Comparison of ENCODE assay signal across 24 cellular contexts in genomic region chr1:16983649-16984048, GRCh38. TPM values are rescaled to one million over a fixed set of nuclear protein-coding genes. Genes with fewer than 3 reads are reported as not detected.
DNase-seq lines count a peak whose midpoint lies in the region; ATAC-seq, FAIRE-seq and TF ChIP-seq lines count a peak whose summit lies in the region.
"Had no signal": no experiment of that assay in that cellular context is flagged by ENCODE, and none has a peak within 500 bp of the region (broad histone marks: within the 10 kb centered on the region; RNA-seq: fewer than 3 reads in every experiment).

No MANE protein-coding gene starts in this region.

- no peak for TF ChIP-seq RAD21 in HepG2 (CRISPR knock-in tag; IDR thresholded peaks at IDR 0.05)

- no peaks in the 10 kb centered on the region for H4K20me1 ChIP-seq in HepG2 (ENCODE audit: insufficient read depth, low read length)

- no peak overlapping the region for H3K9ac ChIP-seq in HepG2 (ENCODE audit: insufficient read depth, low read depth, low read length)
- H3K9ac ChIP-seq: KMS-11 had no signal

- TF ChIP-seq EP300 in HepG2 (IDR thresholded peaks at IDR 0.05; ENCODE audit: low read depth in 2 of 2, low read length in 2 of 2) (no peak), HepG2 (CRISPR knock-in tag; IDR thresholded peaks at IDR 0.05; ENCODE audit: borderline replicate concordance) (no peak)

- CTCF ChIA-PET in HepG2 (lab: Yijun Ruan, JAX; ENCODE audit: low intra/inter-chr PET ratio, low total read pairs): no interaction called here

- H3K36me3 Mint-ChIP-seq in chondrocyte (ENCODE audit: low read depth) (peaks cover 5% of the 10 kb centered on the region), nephron progenitor cell (ENCODE audit: low read depth) (no peaks in the 10 kb centered on the region), type B pancreatic cell (no peaks in the 10 kb centered on the region)

- H3K27me3 Mint-ChIP-seq in chondrocyte (ENCODE audit: low read depth): no peaks in the 10 kb centered on the region
- peaks cover 7% of the 10 kb centered on the region for H3K27me3 Mint-ChIP-seq in nephron progenitor cell (ENCODE audit: low read depth, poor library complexity)
- peaks cover 5% of the 10 kb centered on the region for H3K27me3 Mint-ChIP-seq in type B pancreatic cell

- in situ Hi-C loops in HepG2 (cut with HindIII; ENCODE audit: extremely low pct_ligation_motif_present, low pct_unique_long_range_greater_than_20kb): no loop called here

- no peak overlapping the region for H3K27ac ChIP-seq in HepG2 (ENCODE audit: extremely low read length, insufficient read depth, low read length)
- no peak overlapping the region for H3K27ac ChIP-seq in right lobe of liver
- H3K27ac ChIP-seq: KMS-11 had no signal

- ATAC-seq in HepG2 (no peak; the same call in 2 of the 3 replicates), right lobe of liver (no peak), HG02840 (IDR thresholded peaks at IDR 0.05; ENCODE audit: low FRiP score, unreplicated experiment) (no peak)

- DNase-seq in HepG2 (ENCODE audit: low spot score) (no peak), right lobe of liver (no peak), chondrocyte (ENCODE audit: low spot score) (no peak), nephron progenitor cell (no peak), type B pancreatic cell (ENCODE audit: extremely low spot score, unreplicated experiment) (no peak), 8988T (no peak), NCI-H2171 treated with DMSO at 0.1 percent for 48 hours (lab: John Stamatoyannopoulos, UW) (no peak)
- DNase-seq: DMS153, DND-41, MM.1S, NCI-H1048, NCI-H1436, NCI-H187, NCI-H2107, NCI-H446, NCI-H524 treated with DMSO at 0.1 percent for 48 hours, NCI-H774, SHP77 had no signal

- H3K4me1 ChIP-seq in HepG2 (ENCODE audit: insufficient read depth, low read length) (peaks cover 35% of the 10 kb centered on the region), right lobe of liver (no peaks in the 10 kb centered on the region)

- FAIRE-seq in HepG2 (lab: Jason Lieb, UNC): no peak
- FAIRE-seq: GM18507, H54 had no signal

- TF ChIP-seq POLR2A in HepG2 (IDR thresholded peaks at IDR 0.05; ENCODE audit: insufficient read depth in 1 of 2, low read depth in 2 of 2, low read length in 2 of 2) (no peak), right lobe of liver (IDR thresholded peaks at IDR 0.05) (no peak)

- H3K36me3 ChIP-seq in HepG2 (replicated peaks in 1 of 2; ENCODE audit: control insufficient read depth in 1 of 2, insufficient read depth in 2 of 2, low read length in 2 of 2) (no peaks in the 10 kb centered on the region), right lobe of liver (peaks cover 0 to 2% (median 0%) of the 10 kb centered on the region in 4 donors)

- POLR2A ChIA-PET in HepG2 (lab: Yijun Ruan, JAX): no interaction called here

- H3K4me3 ChIP-seq in HepG2 (replicated peaks in 1 of 3; ENCODE audit: insufficient read depth in 1 of 3, low read depth in 2 of 3, low read length in 3 of 3): peak overlapping the region in 1 of 3 experiments; percentile 49; a peak in 1 of 6 replicates
- no peak overlapping the region for H3K4me3 ChIP-seq in right lobe of liver

- H3K4me1 Mint-ChIP-seq in chondrocyte (ENCODE audit: low read depth) (peaks cover 36% of the 10 kb centered on the region), nephron progenitor cell (peaks cover 45% of the 10 kb centered on the region), type B pancreatic cell (ENCODE audit: unreplicated experiment) (peaks cover 20% of the 10 kb centered on the region)

- H3K4me2 ChIP-seq in HepG2 (ENCODE audit: low read depth, low read length): peak overlapping the region; percentile 75
- H3K4me2 ChIP-seq: KMS-11 had no signal

- no peak overlapping the region for H2AFZ ChIP-seq in HepG2 (ENCODE audit: low read length)

- H3K9me3 Mint-ChIP-seq in chondrocyte (ENCODE audit: low read depth) (no peaks in the 10 kb centered on the region), nephron progenitor cell (no peaks in the 10 kb centered on the region), type B pancreatic cell (no peaks in the 10 kb centered on the region)
- H3K9me3 Mint-ChIP-seq: IgD-negative memory B cell had no signal

- H3K9me3 ChIP-seq in HepG2 (ENCODE audit: low read length) (no peaks in the 10 kb centered on the region), right lobe of liver (no peaks in the 10 kb centered on the region)

- H3K79me2 ChIP-seq in HepG2 (ENCODE audit: insufficient read depth, low read length): no peaks in the 10 kb centered on the region

- H3K4me3 Mint-ChIP-seq in chondrocyte (ENCODE audit: unreplicated experiment) (no peak overlapping the region), nephron progenitor cell (peak overlapping the region; percentile 55), type B pancreatic cell (peak overlapping the region; percentile 75)

- TF ChIP-seq CTCF in HepG2 (CRISPR knock-in tag; IDR thresholded peaks at IDR 0.05) (no peak), right lobe of liver (IDR thresholded peaks at IDR 0.05) (no peak), chondrocyte (IDR thresholded peaks at IDR 0.05) (no peak), nephron progenitor cell (IDR thresholded peaks at IDR 0.05) (no peak), type B pancreatic cell (conservative IDR thresholded peaks at IDR 0.05) (no peak)

- H3K27ac Mint-ChIP-seq in chondrocyte (ENCODE audit: unreplicated experiment) (peak overlapping the region; percentile 27), nephron progenitor cell (peak overlapping the region; percentile 84), type B pancreatic cell (peak overlapping the region; percentile 45)
- H3K27ac Mint-ChIP-seq: IgD-negative memory B cell had no signal

- WGBS in HepG2 (ENCODE audit: low lambda C conversion rate): 10% methylated on average over 3 of the region's 4 CpGs
- no CpG with 5 or more reads among the region's 4 CpGs for WGBS in right lobe of liver (ENCODE audit: insufficient coverage, low coverage, low lambda C conversion rate, missing lambda C conversion rate)

- H3K27me3 ChIP-seq in HepG2 (ENCODE audit: control insufficient read depth in 1 of 2, insufficient read depth in 2 of 2, low read length in 2 of 2) (peaks cover 4 to 26% of the 10 kb centered on the region in 2 experiments; a peak in 3 of 5 replicates), right lobe of liver (no peaks in the 10 kb centered on the region)

- intact Hi-C loops in HepG2 (cut with micrococcal nuclease; ENCODE audit: unreplicated experiment): no loop called here
- intact Hi-C loops in right lobe of liver (cut with DNase I): no loop called here

- BruUV-seq in HepG2 (replicated peaks; lab: Mats Ljungman, UMichigan): no TSS peak

RNA-seq across cellular contexts. Expression of gene MFAP2, which starts 3.2 kb away (rescaled TPM):
- total RNA-seq in HepG2 (2016; rRNA removed; fragmentation: Illumina TruSeq; extraction: Trizol): 0.21 and 1.1 TPM in 2 replicates
- 0.40 and 0.62 TPM in 2 replicates for total RNA-seq in HepG2 (2016; cell fraction: cytosol; rRNA removed; fragmentation: Illumina TruSeq; extraction: Trizol; ENCODE audit: low read depth)
- 0.27 and 0.93 TPM in 2 replicates for total RNA-seq in HepG2 (2016; cell fraction: insoluble cytoplasmic fraction; rRNA removed; fragmentation: Illumina TruSeq; extraction: Trizol)
- 0.37 and 0.38 TPM in 2 replicates for total RNA-seq in HepG2 (2016; cell fraction: membrane; rRNA removed; fragmentation: Illumina TruSeq; extraction: Trizol)
- total RNA-seq in HepG2 (2016; cell fraction: nucleus; rRNA removed; fragmentation: Illumina TruSeq; extraction: Trizol): 0.66 and 1.8 TPM in 2 replicates
- 1.4 and 2.1 TPM in 2 replicates for polyA plus RNA-seq in HepG2 (2011; rRNA removed)
- polyA plus RNA-seq in HepG2 (2011; cell fraction: cytosol; rRNA removed): 1.5 and 1.8 TPM in 2 replicates
- polyA plus RNA-seq in HepG2 (2011; cell fraction: nucleus; rRNA removed): 3.8 and 4.2 TPM in 2 replicates
- 1.1 and 1.6 TPM in 2 replicates for polyA plus RNA-seq in HepG2 (2012)
- 1.2 and 1.3 TPM in 2 replicates for polyA plus RNA-seq in HepG2 (2016; cell fraction: cytosol; fragmentation: Illumina TruSeq; extraction: Trizol; ENCODE audit: low read depth)
- polyA plus RNA-seq in HepG2 (2016; cell fraction: insoluble cytoplasmic fraction; fragmentation: Illumina TruSeq; extraction: Trizol; ENCODE audit: low read depth): 0.25 and 0.36 TPM in 2 replicates
- polyA plus RNA-seq in HepG2 (2016; cell fraction: membrane; fragmentation: Illumina TruSeq; extraction: Trizol; ENCODE audit: low read depth): 0.59 and 0.74 TPM in 2 replicates
- 1.4 and 2.5 TPM in 2 replicates for polyA plus RNA-seq in HepG2 (2016; cell fraction: nucleus; fragmentation: Illumina TruSeq; extraction: Trizol; ENCODE audit: insufficient read depth, low read depth)
- 1.7 TPM in 1 of 2 replicates, not detected in the other for polyA minus RNA-seq in HepG2 (2011; rRNA and poly(A)+ RNA removed; ENCODE audit: low replicate concordance)
- polyA minus RNA-seq in HepG2 (2011; cell fraction: cytosol; rRNA and poly(A)+ RNA removed): 0.62 TPM in 1 of 2 replicates, not detected in the other
- 1.4 TPM in 1 of 2 replicates, not detected in the other for polyA minus RNA-seq in HepG2 (2011; cell fraction: nucleus; rRNA and poly(A)+ RNA removed)
- total RNA-seq in right lobe of liver: 1 to 10 TPM in 2 of 6 experiments, under 1 TPM in 1, not detected in 3; 0.35 to 1.3 (median 1.2) TPM
- total RNA-seq in chondrocyte: 260 to 285 TPM (median 269 TPM) in 3 replicates
- 112 and 158 TPM in 2 replicates for total RNA-seq in type B pancreatic cell (ENCODE audit: low replicate concordance)
- total RNA-seq: A172 had no signal

RNA-seq across cellular contexts. Expression of gene ATP13A2, which starts 28.1 kb away (rescaled TPM):
- total RNA-seq in HepG2 (2016; rRNA removed; fragmentation: Illumina TruSeq; extraction: Trizol): 14.4 and 16.2 TPM in 2 replicates
- 3.0 and 3.3 TPM in 2 replicates for total RNA-seq in HepG2 (2016; cell fraction: cytosol; rRNA removed; fragmentation: Illumina TruSeq; extraction: Trizol; ENCODE audit: low read depth)
- total RNA-seq in HepG2 (2016; cell fraction: insoluble cytoplasmic fraction; rRNA removed; fragmentation: Illumina TruSeq; extraction: Trizol): 8.8 and 17.7 TPM in 2 replicates
- 9.8 and 12.1 TPM in 2 replicates for total RNA-seq in HepG2 (2016; cell fraction: membrane; rRNA removed; fragmentation: Illumina TruSeq; extraction: Trizol)
- total RNA-seq in HepG2 (2016; cell fraction: nucleus; rRNA removed; fragmentation: Illumina TruSeq; extraction: Trizol): 17.5 and 18.8 TPM in 2 replicates
- 13.2 and 20.1 TPM in 2 replicates for polyA plus RNA-seq in HepG2 (2011; rRNA removed)
- 10.6 and 20.7 TPM in 2 replicates for polyA plus RNA-seq in HepG2 (2011; cell fraction: cytosol; rRNA removed)
- 55.3 TPM in 2 replicates for polyA plus RNA-seq in HepG2 (2011; cell fraction: nucleus; rRNA removed)
- 12.3 and 21.9 TPM in 2 replicates for polyA plus RNA-seq in HepG2 (2012)
- 4.2 and 5.1 TPM in 2 replicates for polyA plus RNA-seq in HepG2 (2016; cell fraction: cytosol; fragmentation: Illumina TruSeq; extraction: Trizol; ENCODE audit: low read depth)
- polyA plus RNA-seq in HepG2 (2016; cell fraction: insoluble cytoplasmic fraction; fragmentation: Illumina TruSeq; extraction: Trizol; ENCODE audit: low read depth): 10.4 and 14.1 TPM in 2 replicates
- polyA plus RNA-seq in HepG2 (2016; cell fraction: membrane; fragmentation: Illumina TruSeq; extraction: Trizol; ENCODE audit: low read depth): 8.9 and 9.5 TPM in 2 replicates
- 30.5 and 36.7 TPM in 2 replicates for polyA plus RNA-seq in HepG2 (2016; cell fraction: nucleus; fragmentation: Illumina TruSeq; extraction: Trizol; ENCODE audit: insufficient read depth, low read depth)
- 32.4 and 84.8 TPM in 2 replicates for polyA minus RNA-seq in HepG2 (2011; rRNA and poly(A)+ RNA removed; ENCODE audit: low replicate concordance)
- 26.9 and 31.8 TPM in 2 replicates for polyA minus RNA-seq in HepG2 (2011; cell fraction: cytosol; rRNA and poly(A)+ RNA removed)
- polyA minus RNA-seq in HepG2 (2011; cell fraction: nucleus; rRNA and poly(A)+ RNA removed): 9.3 and 18.5 TPM in 2 replicates
- total RNA-seq in right lobe of liver: 10 to 100 TPM in 3 of 6 experiments, 1 to 10 TPM in 3; 5.0 to 12.5 (median 9.2) TPM
- 52.1 to 60.8 TPM (median 54.4 TPM) in 3 replicates for total RNA-seq in chondrocyte
- total RNA-seq in type B pancreatic cell (ENCODE audit: low replicate concordance): 66.4 and 80.3 TPM in 2 replicates

Comparison
In these comparisons a context has a peak if more than half of its experiments do, and no peak if none do; other contexts are left out.
1. H3K27ac Mint-ChIP-seq: peak in every context shown above with its lines; median percentile 84 in nephron progenitor cell; 45 in type B pancreatic cell; 27 in chondrocyte.
2. RNA of gene MFAP2, which starts 3.2 kb away (total RNA-seq): 260 to 285 TPM in chondrocyte and 112 to 158 TPM in type B pancreatic cell; 0.21 to 1.8 TPM in HepG2 and 0.35 to 1.3 TPM in right lobe of liver; every median in the first group is over 10 times any median in the second.